In the genomic region with DNA sequence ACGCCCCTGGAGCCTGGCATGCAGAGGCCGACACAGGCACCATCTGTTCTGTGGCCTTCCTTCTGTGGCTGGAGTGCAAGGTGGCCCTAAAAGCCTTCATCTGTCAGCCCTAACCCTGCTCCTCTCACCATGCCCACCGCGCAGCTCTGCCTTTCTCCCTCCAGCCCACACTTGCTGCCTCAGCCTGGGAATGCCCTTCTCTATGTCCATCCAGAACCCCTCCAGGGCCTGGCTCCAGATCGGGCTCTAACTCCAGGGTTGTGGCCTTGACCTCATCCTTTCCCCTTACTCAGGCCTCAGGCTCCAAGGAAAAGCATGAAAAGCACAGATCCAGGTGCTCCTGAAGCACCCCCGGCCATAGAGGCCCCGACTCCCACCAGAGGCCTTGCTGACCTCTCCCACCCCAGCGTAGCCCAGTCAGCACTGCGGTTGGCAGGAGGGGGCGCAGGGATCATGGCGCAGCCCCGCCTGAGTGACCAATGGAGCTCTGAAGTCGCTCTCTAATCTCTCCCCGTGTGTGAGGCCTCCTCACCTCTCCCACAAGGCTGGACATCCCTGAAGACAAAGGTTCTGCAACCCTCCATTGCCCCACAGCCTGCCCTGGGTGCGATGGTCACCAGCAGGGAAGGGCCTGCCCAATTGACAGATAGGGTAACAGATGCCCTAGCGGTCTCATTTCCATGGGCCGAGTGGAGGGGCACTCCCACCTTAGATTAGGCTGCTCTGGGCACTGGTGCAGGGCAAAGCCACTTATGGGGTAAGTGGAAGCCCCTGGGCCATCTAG, we compare ENCODE assay signal across 11 cellular contexts. TPM values are rescaled to one million over a fixed set of nuclear protein-coding genes. Genes with fewer than 3 reads are reported as not detected.
DNase-seq lines count a peak whose midpoint lies in the region; ATAC-seq and TF ChIP-seq lines count a peak whose summit lies in the region.
"Had no signal": no experiment of that assay in that cellular context is flagged by ENCODE, and none has a peak within 500 bp of the region (broad histone marks: within the 10 kb centered on the region; RNA-seq: fewer than 3 reads in every experiment).

No MANE protein-coding gene starts in this region.

- 79 to 81% methylated on average over 17 of the region's 17 CpGs for WGBS in heart right ventricle, 2 donors
- 85% methylated on average over 17 of the region's 17 CpGs for WGBS in prostate gland
- WGBS in urinary bladder: 73% methylated on average over 17 of the region's 17 CpGs

- DNase-seq in cardiac muscle cell (ENCODE audit: low read depth in 1 of 2, low spot score in 1 of 2) (no peak), left ventricle myocardium superior (no peak), heart right ventricle (no peak), prostate gland (ENCODE audit: low spot score) (no peak), KG1 (lab: John Stamatoyannopoulos, UW) (no peak)
- DNase-seq in stimulated activated CD4-positive, alpha-beta T cell treated with anti-CD3 and anti-CD28 coated beads, Interleukin-1b, Interleukin-23, amount 100 ng/mL, for 48 hours: no peak
- no peak for DNase-seq in activated CD4-positive, alpha-beta memory T cell treated with anti-CD3 and anti-CD28 coated beads, Interleukin-2, amount 10 ng/mL, durations not matched to agents 7 days and 5 days
- DNase-seq: brain microvascular endothelial cell, immature natural killer cell, NCI-H2227 treated with DMSO at 0.1 percent for 48 hours had no signal

- H3K36me3 Mint-ChIP-seq in activated CD4-positive, alpha-beta memory T cell treated with anti-CD3 and anti-CD28 coated beads, Interleukin-2, amount 10 ng/mL, durations not matched to agents 7 days and 5 days (ENCODE audit: low read depth): no peaks in the 10 kb centered on the region

- H3K4me1 ChIP-seq in cardiac muscle cell (ENCODE audit: low read depth) (peaks cover 77% of the 10 kb centered on the region), heart right ventricle (peaks cover 33 to 99% (median 93%) of the 10 kb centered on the region in 9 donors), prostate gland (replicated peaks) (peaks cover 21% of the 10 kb centered on the region), urinary bladder (ENCODE audit: insufficient read depth) (peaks cover 1% of the 10 kb centered on the region)

- H3K27ac Mint-ChIP-seq in activated CD4-positive, alpha-beta memory T cell treated with anti-CD3 and anti-CD28 coated beads, Interleukin-2, amount 10 ng/mL, durations not matched to agents 7 days and 5 days: no peak overlapping the region
- H3K27ac Mint-ChIP-seq: immature natural killer cell had no signal

- no peak overlapping the region for H3K4me3 Mint-ChIP-seq in activated CD4-positive, alpha-beta memory T cell treated with anti-CD3 and anti-CD28 coated beads, Interleukin-2, amount 10 ng/mL, durations not matched to agents 7 days and 5 days
- H3K4me3 Mint-ChIP-seq: immature natural killer cell had no signal

- H3K4me1 Mint-ChIP-seq in activated CD4-positive, alpha-beta memory T cell treated with anti-CD3 and anti-CD28 coated beads, Interleukin-2, amount 10 ng/mL, durations not matched to agents 7 days and 5 days: peaks cover 11% of the 10 kb centered on the region
- H3K4me1 Mint-ChIP-seq: immature natural killer cell had no signal

- POLR2A ChIA-PET in activated CD4-positive, alpha-beta memory T cell treated with anti-CD3 and anti-CD28 coated beads, Interleukin-2, amount 10 ng/mL, durations not matched to agents 7 days and 5 days (lab: Charles Lee): no interaction called here

- no peak overlapping the region for H3K4me3 ChIP-seq in cardiac muscle cell
- peak overlapping the region in 2 of 10 donors; percentile 3 to 8 for H3K4me3 ChIP-seq in heart right ventricle
- H3K4me3 ChIP-seq in prostate gland: no peak overlapping the region
- H3K4me3 ChIP-seq in urinary bladder (ENCODE audit: low read depth, low read length): no peak overlapping the region

- no peak for TF ChIP-seq POLR2A in prostate gland (IDR thresholded peaks at IDR 0.05)

- CTCF ChIA-PET in activated CD4-positive, alpha-beta memory T cell treated with anti-CD3 and anti-CD28 coated beads, Interleukin-2, amount 10 ng/mL, durations not matched to agents 7 days and 5 days (lab: Charles Lee): no interaction called here

- peaks cover 3% of the 10 kb centered on the region for H3K36me3 ChIP-seq in cardiac muscle cell
- H3K36me3 ChIP-seq in heart right ventricle: peaks cover 0 to 41% (median 3%) of the 10 kb centered on the region in 9 donors
- H3K36me3 ChIP-seq in prostate gland: no peaks in the 10 kb centered on the region
- H3K36me3 ChIP-seq in urinary bladder (ENCODE audit: insufficient read depth): no peaks in the 10 kb centered on the region

- no peaks in the 10 kb centered on the region for H3K9me3 ChIP-seq in cardiac muscle cell (ENCODE audit: low read depth)
- no peaks in the 10 kb centered on the region for H3K9me3 ChIP-seq in heart right ventricle
- H3K9me3 ChIP-seq in prostate gland: no peaks in the 10 kb centered on the region

- TF ChIP-seq CTCF in cardiac muscle cell (IDR thresholded peaks at IDR 0.05; ENCODE audit: low read depth, low read length): no peak
- TF ChIP-seq CTCF in heart right ventricle (IDR thresholded peaks at IDR 0.05): no peak
- TF ChIP-seq CTCF in prostate gland (IDR thresholded peaks at IDR 0.05): no peak

- no peaks in the 10 kb centered on the region for H3K9me3 Mint-ChIP-seq in activated CD4-positive, alpha-beta memory T cell treated with anti-CD3 and anti-CD28 coated beads, Interleukin-2, amount 10 ng/mL, durations not matched to agents 7 days and 5 days
- H3K9me3 Mint-ChIP-seq: immature natural killer cell had no signal

- intact Hi-C loops in left ventricle myocardium superior (cut with micrococcal nuclease): no loop called here
- intact Hi-C loops in heart right ventricle (cut with DNase I): no loop called here
- intact Hi-C loops in prostate gland (cut with DNase I): no loop called here

- H3K27me3 ChIP-seq in cardiac muscle cell: no peaks in the 10 kb centered on the region
- no peaks in the 10 kb centered on the region for H3K27me3 ChIP-seq in heart right ventricle
- H3K27me3 ChIP-seq in prostate gland (replicated peaks; ENCODE audit: insufficient read depth): no peaks in the 10 kb centered on the region
- H3K27me3 ChIP-seq: brain microvascular endothelial cell had no signal

- H3K27ac ChIP-seq in cardiac muscle cell (peak overlapping the region; percentile 96), heart right ventricle (peak overlapping the region; percentile 79 to 94 (median 90)), prostate gland (peak overlapping the region; percentile 79 to 80), urinary bladder (ENCODE audit: low read depth) (peak overlapping the region; percentile 97)

- no peak for ATAC-seq in left ventricle myocardium superior
- ATAC-seq in heart right ventricle: peak in 3 of 8 donors; percentile 0 to 4 (median 2)

- H3K27me3 Mint-ChIP-seq in activated CD4-positive, alpha-beta memory T cell treated with anti-CD3 and anti-CD28 coated beads, Interleukin-2, amount 10 ng/mL, durations not matched to agents 7 days and 5 days: peaks cover 22% of the 10 kb centered on the region

RNA-seq across cellular contexts. Expression of gene ZCCHC24, which starts 9.2 kb away (rescaled TPM):
- 56.5 and 58.0 TPM in 2 replicates for total RNA-seq in cardiac muscle cell
- polyA plus RNA-seq in cardiac muscle cell: 65.4 and 81.5 TPM in 2 replicates
- total RNA-seq in left ventricle myocardium superior: 49.0 TPM
- total RNA-seq in heart right ventricle: 10 to 100 TPM; 32.0 to 59.0 (median 49.0) TPM
- 10 to 100 TPM; 19.3 to 22.4 TPM for polyA plus RNA-seq in heart right ventricle
- total RNA-seq in prostate gland: 10 to 100 TPM; 20.8 to 51.2 TPM
- total RNA-seq in urinary bladder: 43.5 TPM
- 98.2 TPM for polyA plus RNA-seq in urinary bladder
- total RNA-seq in activated CD4-positive, alpha-beta memory T cell treated with anti-CD3 and anti-CD28 coated beads, Interleukin-2, amount 10 ng/mL, durations not matched to agents 7 days and 5 days: 1 to 10 TPM; 1.5 TPM

Comparison
In these comparisons a context has a peak if more than half of its experiments do, and no peak if none do; other contexts are left out.
1. RNA of gene ZCCHC24, which starts 9.2 kb away (total RNA-seq): 56.5 to 58.0 TPM in cardiac muscle cell, 20.8 to 51.2 TPM in prostate gland, 32.0 to 59.0 TPM in heart right ventricle, 49.0 TPM in left ventricle myocardium superior (single experiment) and 43.5 TPM in urinary bladder (single experiment); 1.5 TPM in activated CD4-positive, alpha-beta memory T cell treated with anti-CD3 and anti-CD28 coated beads, Interleukin-2, amount 10 ng/mL, durations not matched to agents 7 days and 5 days; every median in the first group is over 4 times any median in the second.
2. Peak in every context shown above with its lines, with median percentiles within 50 percentile points of each other: H3K27ac ChIP-seq.